Comparison of ENCODE assay signal across 19 cellular contexts in the genomic region with DNA sequence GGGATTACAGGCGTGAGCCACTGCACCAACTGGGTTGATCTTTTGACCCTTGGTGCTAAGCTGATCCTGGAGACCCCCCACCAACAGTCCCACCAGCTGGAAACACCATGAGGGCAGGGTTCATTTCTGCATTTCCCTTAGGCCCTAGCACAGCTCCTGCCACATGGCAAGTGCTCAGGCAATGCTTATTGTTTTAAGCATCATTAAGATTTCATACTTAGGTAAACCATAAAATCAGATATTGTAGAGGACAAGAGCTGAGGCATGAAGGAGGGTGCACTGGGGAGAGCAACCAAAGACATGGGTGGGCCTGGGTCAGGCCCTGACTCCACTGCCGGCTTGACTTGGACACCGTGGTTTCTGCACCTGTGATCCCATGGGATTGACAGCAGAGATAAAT. TPM values are rescaled to one million over a fixed set of nuclear protein-coding genes. Genes with fewer than 3 reads are reported as not detected.
DNase-seq lines count a peak whose midpoint lies in the region; TF ChIP-seq lines count a peak whose summit lies in the region.
"Had no signal": no experiment of that assay in that cellular context is flagged by ENCODE, and none has a peak within 500 bp of the region (broad histone marks: within the 10 kb centered on the region; RNA-seq: fewer than 3 reads in every experiment).

No MANE protein-coding gene starts in this region.

- no peaks in the 10 kb centered on the region for H3F3A ChIP-seq in neural progenitor cell (ENCODE audit: low read depth)

- no peak overlapping the region for H2AK5ac ChIP-seq in mesenchymal stem cell (ENCODE audit: low read length, severe bottlenecking)

- no peaks in the 10 kb centered on the region for H3K9me3 Mint-ChIP-seq in progenitor cell of endocrine pancreas (ENCODE audit: low read depth)
- no peaks in the 10 kb centered on the region for H3K9me3 Mint-ChIP-seq in neural progenitor cell
- H3K9me3 Mint-ChIP-seq: CD4-positive, alpha-beta memory T cell had no signal

- no peak overlapping the region for H3K4me2 ChIP-seq in mesenchymal stem cell (ENCODE audit: low read length, poor library complexity, severe bottlenecking)
- no peak overlapping the region for H3K4me2 ChIP-seq in neural progenitor cell

- H3K9ac ChIP-seq in mesenchymal stem cell (ENCODE audit: low read length) (no peak overlapping the region), neural progenitor cell (no peak overlapping the region)
- H3K9ac ChIP-seq: GM23248 had no signal

- H3K18ac ChIP-seq in mesenchymal stem cell (ENCODE audit: low read depth in 1 of 2, low read length in 2 of 2), result no peak overlapping the region

- peak overlapping the region; percentile 35 for H4K91ac ChIP-seq in mesenchymal stem cell (ENCODE audit: low read length)

- H3K4me1 Mint-ChIP-seq in progenitor cell of endocrine pancreas (ENCODE audit: low read depth) (no peaks in the 10 kb centered on the region), neural progenitor cell (peaks cover 18% of the 10 kb centered on the region)

- H3K27me3 Mint-ChIP-seq in progenitor cell of endocrine pancreas (peaks cover 65% of the 10 kb centered on the region), neural progenitor cell (ENCODE audit: insufficient read depth, low read depth) (peaks cover 10% of the 10 kb centered on the region)

- no peaks in the 10 kb centered on the region for H4K20me1 ChIP-seq in neural progenitor cell (ENCODE audit: low read depth)

- no peak overlapping the region; the same call in 1 of the 2 replicates for H3K27ac ChIP-seq in SJCRH30
- no peak overlapping the region for H3K27ac ChIP-seq in mesenchymal stem cell (ENCODE audit: low read length, poor library complexity, severe bottlenecking)
- H3K27ac ChIP-seq in neural progenitor cell, result no peak overlapping the region
- H3K27ac ChIP-seq: GM23248 had no signal

- no peak overlapping the region for H2AFZ ChIP-seq in mesenchymal stem cell (ENCODE audit: low read depth, low read length)
- no peak overlapping the region for H2AFZ ChIP-seq in neural progenitor cell (replicated peaks)
- H2AFZ ChIP-seq: GM23248 had no signal

- H2BK15ac ChIP-seq in mesenchymal stem cell (ENCODE audit: low read depth, poor library complexity, severe bottlenecking), result no peak overlapping the region

- no peak overlapping the region for H3K23ac ChIP-seq in mesenchymal stem cell (ENCODE audit: low read length in 2 of 2)

- H3K27me3 ChIP-seq in SJCRH30 (no peaks in the 10 kb centered on the region), mesenchymal stem cell (ENCODE audit: control insufficient read depth in 1 of 2, insufficient read depth in 1 of 2, low read length in 2 of 2) (peaks cover 3 to 5% of the 10 kb centered on the region in 2 experiments), neural progenitor cell (no peaks in the 10 kb centered on the region)

- no peak overlapping the region for H2BK12ac ChIP-seq in mesenchymal stem cell (ENCODE audit: low read length in 2 of 2)

- no peaks in the 10 kb centered on the region for H3K79me1 ChIP-seq in mesenchymal stem cell (replicated peaks; ENCODE audit: low read length, poor library complexity, severe bottlenecking)

- H3K79me2 ChIP-seq in neural progenitor cell (ENCODE audit: low read depth), result no peaks in the 10 kb centered on the region

- peak overlapping the region; percentile 35 for H3K27ac Mint-ChIP-seq in progenitor cell of endocrine pancreas
- H3K27ac Mint-ChIP-seq in neural progenitor cell, result no peak overlapping the region
- H3K27ac Mint-ChIP-seq: CD4-positive, alpha-beta memory T cell had no signal

- 0 out of 2 replicates have a peak, but pooled peaks cover 3% of the 10 kb centered on the region for H3K9me3 ChIP-seq in SJCRH30 (replicated peaks)
- no peaks in the 10 kb centered on the region for H3K9me3 ChIP-seq in mesenchymal stem cell (ENCODE audit: control insufficient read depth, low read length)
- H3K9me3 ChIP-seq in neural progenitor cell (ENCODE audit: low read depth), result no peaks in the 10 kb centered on the region

- H3K4me3 ChIP-seq in SJCRH30, result no peak overlapping the region
- no peak overlapping the region for H3K4me3 ChIP-seq in mesenchymal stem cell (ENCODE audit: insufficient read depth in 1 of 2, low read depth in 1 of 2, low read length in 2 of 2)
- H3K4me3 ChIP-seq in neural progenitor cell, result no peak overlapping the region
- H3K4me3 ChIP-seq: GM23248 had no signal

- no peak for TF ChIP-seq CTCF in progenitor cell of endocrine pancreas (IDR thresholded peaks at IDR 0.05; ENCODE audit: unreplicated experiment)
- no peak for TF ChIP-seq CTCF in neural progenitor cell (IDR thresholded peaks at IDR 0.05)

- no peak overlapping the region for H3K4me3 Mint-ChIP-seq in progenitor cell of endocrine pancreas (ENCODE audit: low read depth)
- no peak overlapping the region for H3K4me3 Mint-ChIP-seq in neural progenitor cell
- H3K4me3 Mint-ChIP-seq: CD4-positive, alpha-beta memory T cell had no signal

- no peak overlapping the region for H2BK5ac ChIP-seq in mesenchymal stem cell (ENCODE audit: low read depth, low read length, poor library complexity, severe bottlenecking)

- H3K36me3 Mint-ChIP-seq in progenitor cell of endocrine pancreas (ENCODE audit: insufficient read depth) (no peaks in the 10 kb centered on the region), neural progenitor cell (no peaks in the 10 kb centered on the region)
- H3K36me3 Mint-ChIP-seq: CD4-positive, alpha-beta memory T cell had no signal

- no peak overlapping the region for H3K4ac ChIP-seq in mesenchymal stem cell (ENCODE audit: low read depth in 1 of 2, low read length in 2 of 2)

- H3K36me3 ChIP-seq in SJCRH30 (no peaks in the 10 kb centered on the region), mesenchymal stem cell (ENCODE audit: control insufficient read depth in 1 of 2, insufficient read depth in 2 of 2, low read depth in 1 of 2, low read length in 2 of 2) (no peaks in the 10 kb centered on the region), neural progenitor cell (no peaks in the 10 kb centered on the region)

- 92% methylated on average over 3 of the region's 3 CpGs for WGBS in mesenchymal stem cell

- H3K4me1 ChIP-seq in SJCRH30 (peaks cover 66% of the 10 kb centered on the region), mesenchymal stem cell (ENCODE audit: control insufficient read depth, insufficient read depth, low read depth, low read length) (peaks cover 6% of the 10 kb centered on the region), neural progenitor cell (peaks cover 12% of the 10 kb centered on the region)

- peak; percentile 81 to 82 for DNase-seq in SJCRH30
- DNase-seq in mesenchymal stem cell, result no peak
- no peak for DNase-seq in progenitor cell of endocrine pancreas (ENCODE audit: low spot score, unreplicated experiment)
- no peak for DNase-seq in activated CD4-positive, alpha-beta T cell treated with anti-CD3 and anti-CD28 coated beads for 1 hour
- DNase-seq in neural progenitor cell (ENCODE audit: low spot score), result no peak
- no peak for DNase-seq in iPS-NIHi7 (ENCODE audit: extremely low spot score)
- no peak for DNase-seq in SK-N-DZ (ENCODE audit: low spot score)
- DNase-seq: C1 segment of cervical spinal cord; CD4-positive, alpha-beta memory T cell; COR-L47; DMS153; DND-41; GM23248; H7; HCEC 1CT had no signal

- no peak overlapping the region for H2BK120ac ChIP-seq in mesenchymal stem cell (ENCODE audit: low read depth, low read length)

- no peak overlapping the region for H4K8ac ChIP-seq in mesenchymal stem cell (ENCODE audit: low read length)

- H3K14ac ChIP-seq in mesenchymal stem cell (ENCODE audit: low read length in 2 of 2), result no peak overlapping the region

RNA-seq across cellular contexts. Expression of gene CHIT1, which starts 17.7 kb away (rescaled TPM):
- total RNA-seq in SJCRH30 (2014; rRNA removed; shearing (Covaris generic)), result 0.08 and 0.18 TPM in 2 replicates
- under 0.01 TPM for polyA plus RNA-seq in mesenchymal stem cell (2013, experiment 1 of 2)
- not detected for polyA plus RNA-seq in mesenchymal stem cell (2013, experiment 2 of 2)
- total RNA-seq in progenitor cell of endocrine pancreas, result 0.14 and 0.95 TPM in 2 replicates
- 0.03 and 0.11 TPM in 2 replicates for total RNA-seq in neural progenitor cell (ENCODE audit: low replicate concordance)
- 0.01 TPM in 1 of 2 replicates, not detected in the other for polyA plus RNA-seq in SK-N-DZ (2014; cell fraction: cytosol; rRNA removed)
- 0.02 and 0.06 TPM in 2 replicates for polyA plus RNA-seq in SK-N-DZ (2014; cell fraction: nucleus; rRNA removed)
- total RNA-seq: A172, A673, GM23248, H1, H7 had no signal
- polyA plus RNA-seq: BJ; CD4-positive, alpha-beta memory T cell; GM23248; H1 had no signal

RNA-seq across cellular contexts. Expression of gene CHI3L1, which starts 25.3 kb away (rescaled TPM):
- total RNA-seq in SJCRH30 (2014; rRNA removed; shearing (Covaris generic)), result not detected in 2 replicates
- polyA plus RNA-seq in mesenchymal stem cell (2013, experiment 1 of 2), result 2.1 TPM
- polyA plus RNA-seq in mesenchymal stem cell (2013, experiment 2 of 2), result 2.4 TPM
- total RNA-seq in progenitor cell of endocrine pancreas, result not detected in 2 replicates
- total RNA-seq in neural progenitor cell (ENCODE audit: low replicate concordance), result 0.95 and 1.7 TPM in 2 replicates
- not detected in 2 replicates for polyA plus RNA-seq in SK-N-DZ (2014; cell fraction: cytosol; rRNA removed)
- not detected in 2 replicates for polyA plus RNA-seq in SK-N-DZ (2014; cell fraction: nucleus; rRNA removed)
- total RNA-seq: A673, H1 had no signal
- polyA plus RNA-seq: CD4-positive, alpha-beta memory T cell had no signal

RNA-seq across cellular contexts. Expression of gene MYBPH, which starts 36.2 kb away (rescaled TPM):
- total RNA-seq in SJCRH30 (2014; rRNA removed; shearing (Covaris generic)), result 1.1 and 1.8 TPM in 2 replicates
- 0.58 TPM for polyA plus RNA-seq in mesenchymal stem cell (2013, experiment 1 of 2)
- polyA plus RNA-seq in mesenchymal stem cell (2013, experiment 2 of 2), result 0.75 TPM
- not detected in 2 replicates for total RNA-seq in progenitor cell of endocrine pancreas
- not detected in 2 replicates for total RNA-seq in neural progenitor cell (ENCODE audit: low replicate concordance)
- polyA plus RNA-seq in SK-N-DZ (2014; cell fraction: cytosol; rRNA removed), result not detected in 2 replicates
- polyA plus RNA-seq in SK-N-DZ (2014; cell fraction: nucleus; rRNA removed), result not detected in 2 replicates
- total RNA-seq: A673; CD4-positive, alpha-beta memory T cell; H1; H7 had no signal
- polyA plus RNA-seq: BJ; CD4-positive, alpha-beta memory T cell; H1 had no signal

Comparison
In these comparisons a context has a peak if more than half of its experiments do, and no peak if none do; other contexts are left out.
1. DNase-seq: peak in SJCRH30 (2 of 2); none in mesenchymal stem cell (single experiment), progenitor cell of endocrine pancreas (single experiment), activated CD4-positive, alpha-beta T cell treated with anti-CD3 and anti-CD28 coated beads for 1 hour (single experiment), neural progenitor cell (single experiment), iPS-NIHi7 (single experiment) and SK-N-DZ (single experiment).